In the genomic region with DNA sequence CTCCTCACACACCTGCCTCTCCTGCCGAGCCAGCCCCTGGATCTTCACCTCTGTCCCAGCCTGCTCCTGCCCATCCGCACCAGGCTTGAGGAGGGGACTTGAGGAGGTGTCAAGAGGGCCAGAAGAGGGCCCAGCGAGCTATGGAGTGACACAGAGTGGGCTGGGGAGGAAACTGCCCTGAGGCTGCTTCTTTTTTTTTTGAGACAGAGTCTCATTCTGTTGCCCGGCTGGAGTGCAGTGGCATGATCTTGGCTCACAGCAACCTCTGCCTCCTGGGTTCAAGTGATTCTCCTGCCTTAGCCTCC, we compare ENCODE assay signal across 14 cellular contexts. TPM values are rescaled to one million over a fixed set of nuclear protein-coding genes. Genes with fewer than 3 reads are reported as not detected.
DNase-seq lines count a peak whose midpoint lies in the region; ATAC-seq and TF ChIP-seq lines count a peak whose summit lies in the region.
"Had no signal": no experiment of that assay in that cellular context is flagged by ENCODE, and none has a peak within 500 bp of the region (broad histone marks: within the 10 kb centered on the region; RNA-seq: fewer than 3 reads in every experiment).

No MANE protein-coding gene starts in this region.

- no peak overlapping the region for H2BK15ac ChIP-seq in mesenchymal stem cell (ENCODE audit: low read depth, poor library complexity, severe bottlenecking)

- peak overlapping the region; percentile 81 for H3K27ac Mint-ChIP-seq in activated CD4-positive, alpha-beta memory T cell treated with anti-CD3 and anti-CD28 coated beads, Interleukin-2, amount 10 ng/mL, durations not matched to agents 7 days and 5 days
- no peak overlapping the region for H3K27ac Mint-ChIP-seq in activated CD4-positive, alpha-beta memory T cell treated with anti-CD3 and anti-CD28 coated beads for 36 hours
- H3K27ac Mint-ChIP-seq in naive thymus-derived CD8-positive, alpha-beta T cell, result peak overlapping the region; percentile 76 to 95 (median 89)

- no peaks in the 10 kb centered on the region for H3K9me3 Mint-ChIP-seq in activated CD4-positive, alpha-beta memory T cell treated with anti-CD3 and anti-CD28 coated beads, Interleukin-2, amount 10 ng/mL, durations not matched to agents 7 days and 5 days
- no peaks in the 10 kb centered on the region for H3K9me3 Mint-ChIP-seq in activated CD4-positive, alpha-beta memory T cell treated with anti-CD3 and anti-CD28 coated beads for 36 hours
- H3K9me3 Mint-ChIP-seq in naive thymus-derived CD8-positive, alpha-beta T cell, result no peaks in the 10 kb centered on the region

- H3K27me3 Mint-ChIP-seq in activated CD4-positive, alpha-beta memory T cell treated with anti-CD3 and anti-CD28 coated beads, Interleukin-2, amount 10 ng/mL, durations not matched to agents 7 days and 5 days, result no peaks in the 10 kb centered on the region
- no peaks in the 10 kb centered on the region for H3K27me3 Mint-ChIP-seq in activated CD4-positive, alpha-beta memory T cell treated with anti-CD3 and anti-CD28 coated beads for 36 hours
- peaks cover 0 to 2% (median 0%) of the 10 kb centered on the region in 5 donors for H3K27me3 Mint-ChIP-seq in naive thymus-derived CD8-positive, alpha-beta T cell

- TF ChIP-seq CTCF in DND-41 (IDR thresholded peaks at IDR 0.05; ENCODE audit: borderline replicate concordance, extremely low read depth, low read length, poor library complexity, severe bottlenecking) (no peak), VCaP (conservative IDR thresholded peaks at IDR 0.05) (no peak)

- peak overlapping the region; percentile 81 for H3K27ac ChIP-seq in DND-41 (ENCODE audit: low read length)
- peak overlapping the region; percentile 99 for H3K27ac ChIP-seq in VCaP
- no peak overlapping the region for H3K27ac ChIP-seq in mesenchymal stem cell (ENCODE audit: low read length, poor library complexity, severe bottlenecking)
- H3K27ac ChIP-seq: prostate gland had no signal

- no peak overlapping the region for H3K4ac ChIP-seq in mesenchymal stem cell (ENCODE audit: low read depth in 1 of 2, low read length in 2 of 2)

- no peaks in the 10 kb centered on the region for H3K79me1 ChIP-seq in mesenchymal stem cell (replicated peaks; ENCODE audit: low read length, poor library complexity, severe bottlenecking)

- no peaks in the 10 kb centered on the region for H3K36me3 Mint-ChIP-seq in activated CD4-positive, alpha-beta memory T cell treated with anti-CD3 and anti-CD28 coated beads, Interleukin-2, amount 10 ng/mL, durations not matched to agents 7 days and 5 days (ENCODE audit: low read depth)
- H3K36me3 Mint-ChIP-seq in activated CD4-positive, alpha-beta memory T cell treated with anti-CD3 and anti-CD28 coated beads for 36 hours, result no peaks in the 10 kb centered on the region
- no peaks in the 10 kb centered on the region for H3K36me3 Mint-ChIP-seq in naive thymus-derived CD8-positive, alpha-beta T cell

- no peak overlapping the region for H2BK120ac ChIP-seq in mesenchymal stem cell (ENCODE audit: low read depth, low read length)

- no peak overlapping the region for H2AK5ac ChIP-seq in mesenchymal stem cell (ENCODE audit: low read length, severe bottlenecking)

- intact Hi-C loops in activated CD4-positive, alpha-beta memory T cell treated with anti-CD3 and anti-CD28 coated beads for 36 hours (cut with micrococcal nuclease), result loop anchor here (1.0 kb wide), 1 partner anchor 22 kb away; a partner anchor contains a TSS

- peak overlapping the region; percentile 60 for H3K4me2 ChIP-seq in DND-41 (ENCODE audit: insufficient read depth, low read length)
- no peak overlapping the region for H3K4me2 ChIP-seq in mesenchymal stem cell (ENCODE audit: low read length, poor library complexity, severe bottlenecking)

- no peak overlapping the region for H4K8ac ChIP-seq in mesenchymal stem cell (ENCODE audit: low read length)

- H4K91ac ChIP-seq in mesenchymal stem cell (ENCODE audit: low read length), result no peak overlapping the region

- H3K4me3 ChIP-seq in DND-41 (ENCODE audit: low read depth in 1 of 2, low read length in 2 of 2) (peak overlapping the region in 1 of 2 experiments; percentile 36; a peak in 1 of 4 replicates), mesenchymal stem cell (ENCODE audit: insufficient read depth in 1 of 2, low read depth in 1 of 2, low read length in 2 of 2) (no peak overlapping the region)
- H3K4me3 ChIP-seq: prostate gland had no signal

- peak overlapping the region; percentile 92 for H2AFZ ChIP-seq in DND-41 (ENCODE audit: low read depth, low read length)
- H2AFZ ChIP-seq in mesenchymal stem cell (ENCODE audit: low read depth, low read length), result no peak overlapping the region

- no peak overlapping the region for H3K23ac ChIP-seq in mesenchymal stem cell (ENCODE audit: low read length in 2 of 2)

- H3K9me3 ChIP-seq in DND-41 (ENCODE audit: insufficient read depth, low read length, severe bottlenecking) (no peaks in the 10 kb centered on the region), mesenchymal stem cell (ENCODE audit: control insufficient read depth, low read length) (no peaks in the 10 kb centered on the region)
- H3K9me3 ChIP-seq: prostate gland had no signal

- H2BK5ac ChIP-seq in mesenchymal stem cell (ENCODE audit: low read depth, low read length, poor library complexity, severe bottlenecking), result no peak overlapping the region

- H2BK12ac ChIP-seq in mesenchymal stem cell (ENCODE audit: low read length in 2 of 2), result no peak overlapping the region

- peaks cover 20% of the 10 kb centered on the region for H3K4me1 Mint-ChIP-seq in activated CD4-positive, alpha-beta memory T cell treated with anti-CD3 and anti-CD28 coated beads, Interleukin-2, amount 10 ng/mL, durations not matched to agents 7 days and 5 days
- peaks cover 20% of the 10 kb centered on the region for H3K4me1 Mint-ChIP-seq in activated CD4-positive, alpha-beta memory T cell treated with anti-CD3 and anti-CD28 coated beads for 36 hours (ENCODE audit: low read depth)
- peaks cover 15 to 31% (median 25%) of the 10 kb centered on the region in 4 donors for H3K4me1 Mint-ChIP-seq in naive thymus-derived CD8-positive, alpha-beta T cell

- no peaks in the 10 kb centered on the region for H3K27me3 ChIP-seq in DND-41 (ENCODE audit: insufficient read depth, low read length, poor library complexity)
- H3K27me3 ChIP-seq in mesenchymal stem cell (ENCODE audit: control insufficient read depth in 1 of 2, insufficient read depth in 1 of 2, low read length in 2 of 2), result peaks cover 6 to 32% of the 10 kb centered on the region in 2 experiments

- H3K79me2 ChIP-seq in DND-41 (ENCODE audit: insufficient read depth, low read length), result no peaks in the 10 kb centered on the region

- no peak for DNase-seq in activated CD4-positive, alpha-beta memory T cell treated with anti-CD3 and anti-CD28 coated beads, Interleukin-2, amount 10 ng/mL, durations not matched to agents 7 days and 5 days
- DNase-seq in activated CD4-positive, alpha-beta memory T cell treated with anti-CD3 and anti-CD28 coated beads for 36 hours, result no peak
- DNase-seq in DND-41 (no peak), islet precursor cell (no peak), mesenchymal stem cell (no peak), NCI-H526 treated with DMSO at 0.1 percent for 48 hours (lab: John Stamatoyannopoulos, UW) (no peak)
- DNase-seq in naive thymus-derived CD8-positive, alpha-beta T cell, result no peak
- DNase-seq: GF-D8; HCEC 1CT; left colon; NCI-H2171; NK-92 treated with Interleukin-12 subunit alpha and Interleukin-12 subunit beta, amount 100 ng/mL, for 24 hours had no signal

- peaks cover 24% of the 10 kb centered on the region for H3K4me1 ChIP-seq in DND-41 (ENCODE audit: insufficient read depth, low read length)
- H3K4me1 ChIP-seq in mesenchymal stem cell (ENCODE audit: control insufficient read depth, insufficient read depth, low read depth, low read length), result no peaks in the 10 kb centered on the region

- H3K36me3 ChIP-seq in DND-41 (ENCODE audit: insufficient read depth, low read length), result no peaks in the 10 kb centered on the region
- H3K36me3 ChIP-seq in mesenchymal stem cell (ENCODE audit: control insufficient read depth in 1 of 2, insufficient read depth in 2 of 2, low read depth in 1 of 2, low read length in 2 of 2), result no peaks in the 10 kb centered on the region
- H3K36me3 ChIP-seq: prostate gland had no signal

- H3K9ac ChIP-seq in DND-41 (ENCODE audit: low read depth, low read length) (peak overlapping the region; percentile 49), mesenchymal stem cell (ENCODE audit: low read length) (no peak overlapping the region)

- WGBS in mesenchymal stem cell, result 84% methylated on average over 3 of the region's 4 CpGs

- CTCF ChIA-PET in activated CD4-positive, alpha-beta memory T cell treated with anti-CD3 and anti-CD28 coated beads, Interleukin-2, amount 10 ng/mL, durations not matched to agents 7 days and 5 days (lab: Charles Lee), result interaction anchor here (1.0 to 1.5 kb wide), 3 partner anchors 23 to 142 kb away, joined by 3 to 7 read pairs (median 3); no protein-coding TSS in a partner anchor
- CTCF ChIA-PET in activated CD4-positive, alpha-beta memory T cell treated with anti-CD3 and anti-CD28 coated beads for 36 hours (lab: Charles Lee), result interaction anchor here (0.5 to 0.7 kb wide), 2 partner anchors 66 to 141 kb away, joined by 4 to 5 read pairs; no protein-coding TSS in a partner anchor

- peak overlapping the region in 1 of 2 experiments; percentile 41 for H3K14ac ChIP-seq in mesenchymal stem cell (ENCODE audit: low read length in 2 of 2)

- ATAC-seq in DND-41 (ENCODE audit: insufficient read depth, low read depth), result no peak
- peak in 1 of 2 donors; percentile 9 for ATAC-seq in naive thymus-derived CD8-positive, alpha-beta T cell
- ATAC-seq: left colon had no signal

- no peaks in the 10 kb centered on the region for H4K20me1 ChIP-seq in DND-41 (ENCODE audit: insufficient read depth, low read length)

- peak overlapping the region; percentile 24 for H3K4me3 Mint-ChIP-seq in activated CD4-positive, alpha-beta memory T cell treated with anti-CD3 and anti-CD28 coated beads, Interleukin-2, amount 10 ng/mL, durations not matched to agents 7 days and 5 days
- no peak overlapping the region for H3K4me3 Mint-ChIP-seq in activated CD4-positive, alpha-beta memory T cell treated with anti-CD3 and anti-CD28 coated beads for 36 hours
- H3K4me3 Mint-ChIP-seq in naive thymus-derived CD8-positive, alpha-beta T cell, result peak overlapping the region in 9 of 10 donors; percentile 22 to 89 (median 78)

- H3K18ac ChIP-seq in mesenchymal stem cell (ENCODE audit: low read depth in 1 of 2, low read length in 2 of 2), result no peak overlapping the region

- POLR2A ChIA-PET in activated CD4-positive, alpha-beta memory T cell treated with anti-CD3 and anti-CD28 coated beads, Interleukin-2, amount 10 ng/mL, durations not matched to agents 7 days and 5 days (lab: Charles Lee), result interaction anchor here (1.3 to 1.8 kb wide), 4 partner anchors 11 to 235 kb away, joined by 3 to 10 read pairs (median 6); a partner anchor contains a TSS
- POLR2A ChIA-PET in activated CD4-positive, alpha-beta memory T cell treated with anti-CD3 and anti-CD28 coated beads for 36 hours (lab: Charles Lee), result interaction anchor here (0.8 kb wide), 1 partner anchor 23 kb away, joined by 4 read pairs; no protein-coding TSS in a partner anchor
- POLR2A ChIA-PET in naive thymus-derived CD8-positive, alpha-beta T cell (lab: Charles Lee), result interaction anchor here (0.7 to 2.2 kb wide), 4 partner anchors 10 to 262 kb away, joined by 3 to 7 read pairs (median 3); a partner anchor contains a TSS

RNA-seq across cellular contexts. Expression of a gene that starts 21.9 kb away (rescaled TPM):
- total RNA-seq in activated CD4-positive, alpha-beta memory T cell treated with anti-CD3 and anti-CD28 coated beads, Interleukin-2, amount 10 ng/mL, durations not matched to agents 7 days and 5 days, result 1 to 10 TPM; 1.7 to 1.8 TPM
- total RNA-seq in activated CD4-positive, alpha-beta memory T cell treated with anti-CD3 and anti-CD28 coated beads for 36 hours, result 1 to 10 TPM; 2.5 to 2.7 TPM
- 1 to 10 TPM; 2.1 to 2.8 TPM for total RNA-seq in naive thymus-derived CD8-positive, alpha-beta T cell
- under 1 TPM in 2 of 3 donors, not detected in 1; 0.14 to 0.20 TPM for polyA plus RNA-seq in naive thymus-derived CD8-positive, alpha-beta T cell
- polyA plus RNA-seq in mesenchymal stem cell (2013, experiment 1 of 2), result 1.3 TPM
- polyA plus RNA-seq in mesenchymal stem cell (2013, experiment 2 of 2), result 1.1 TPM
